24 cellular contexts compared by ENCODE assay signal in genomic region chr2:171671867-171672266, GRCh38. TPM values are rescaled to one million over a fixed set of nuclear protein-coding genes. Genes with fewer than 3 reads are reported as not detected.
DNase-seq lines count a peak whose midpoint lies in the region; ATAC-seq, FAIRE-seq and TF ChIP-seq lines count a peak whose summit lies in the region.
"Had no signal": no experiment of that assay in that cellular context is flagged by ENCODE, and none has a peak within 500 bp of the region (broad histone marks: within the 10 kb centered on the region; RNA-seq: fewer than 3 reads in every experiment).

No MANE protein-coding gene starts in this region.

- H3K9me3 ChIP-seq in HepG2 (ENCODE audit: low read length), result no peaks in the 10 kb centered on the region
- H3K9me3 ChIP-seq in right lobe of liver, result no peaks in the 10 kb centered on the region
- H3K9me3 ChIP-seq in HEK293 (ENCODE audit: control insufficient read depth, insufficient read depth, low read depth, low read length), result no peaks in the 10 kb centered on the region
- H3K9me3 ChIP-seq in Caco-2, result no peaks in the 10 kb centered on the region
- H3K9me3 ChIP-seq: A549, BE2C, BLaER1 had no signal

- H2AFZ ChIP-seq in HepG2 (ENCODE audit: low read length), result no peak overlapping the region

- no peak overlapping the region for H3K4me2 ChIP-seq in HepG2 (ENCODE audit: low read depth, low read length)
- H3K4me2 ChIP-seq: A549, BLaER1 had no signal

- no peaks in the 10 kb centered on the region for H4K20me1 ChIP-seq in HepG2 (ENCODE audit: insufficient read depth, low read length)
- H4K20me1 ChIP-seq: BLaER1 had no signal

- H3K27me3 Mint-ChIP-seq in chondrocyte (ENCODE audit: low read depth) (no peaks in the 10 kb centered on the region), Caco-2 (ENCODE audit: insufficient read depth, unreplicated experiment) (peaks cover 6% of the 10 kb centered on the region)

- 24% methylated on average over 7 of the region's 7 CpGs for WGBS in HepG2 (ENCODE audit: low lambda C conversion rate)
- 70% methylated on average over 5 of the region's 7 CpGs for WGBS in right lobe of liver (ENCODE audit: insufficient coverage, low coverage, low lambda C conversion rate, missing lambda C conversion rate)

- H3K27me3 ChIP-seq in HepG2 (ENCODE audit: control insufficient read depth in 1 of 2, insufficient read depth in 2 of 2, low read length in 2 of 2), result peaks cover 0 to 33% of the 10 kb centered on the region in 2 experiments; a peak in 3 of 5 replicates
- H3K27me3 ChIP-seq in right lobe of liver, result no peaks in the 10 kb centered on the region
- H3K27me3 ChIP-seq in Caco-2 (replicated peaks; ENCODE audit: control insufficient read depth, insufficient read depth, low read length), result no peaks in the 10 kb centered on the region
- H3K27me3 ChIP-seq: BE2C, BLaER1 had no signal

- no peaks in the 10 kb centered on the region for H3K79me2 ChIP-seq in HepG2 (ENCODE audit: insufficient read depth, low read length)

- POLR2A ChIA-PET in HepG2 (lab: Yijun Ruan, JAX) (no interaction called here), HEK293 (lab: Yijun Ruan, JAX) (no interaction called here), Caco-2 (lab: Charles Lee) (no interaction called here)

- H3K4me1 ChIP-seq in HepG2 (ENCODE audit: insufficient read depth, low read length), result no peaks in the 10 kb centered on the region
- no peaks in the 10 kb centered on the region for H3K4me1 ChIP-seq in right lobe of liver
- no peaks in the 10 kb centered on the region for H3K4me1 ChIP-seq in HEK293 (ENCODE audit: control insufficient read depth, insufficient read depth, low read length)
- H3K4me1 ChIP-seq in Caco-2, result peaks cover 15% of the 10 kb centered on the region; the same call in 1 of the 2 replicates
- H3K4me1 ChIP-seq: A549, BE2C, BLaER1 had no signal

- ATAC-seq in HepG2 (no peak), right lobe of liver (no peak)
- ATAC-seq: A549 had no signal

- no peaks in the 10 kb centered on the region for H3K9me3 Mint-ChIP-seq in chondrocyte (ENCODE audit: low read depth)
- H3K9me3 Mint-ChIP-seq in Caco-2 (ENCODE audit: unreplicated experiment), result peaks cover 1% of the 10 kb centered on the region
- H3K9me3 Mint-ChIP-seq: CD14-positive monocyte; CD4-positive, alpha-beta memory T cell; CD4-positive, CD25-positive, alpha-beta regulatory T cell had no signal

- H3K27ac Mint-ChIP-seq in chondrocyte (ENCODE audit: unreplicated experiment) (peak overlapping the region; percentile 2), Caco-2 (ENCODE audit: unreplicated experiment) (no peak overlapping the region)
- H3K27ac Mint-ChIP-seq: CD4-positive, alpha-beta memory T cell; CD4-positive, CD25-positive, alpha-beta regulatory T cell had no signal

- H3K36me3 Mint-ChIP-seq in chondrocyte (ENCODE audit: low read depth), result no peaks in the 10 kb centered on the region
- H3K36me3 Mint-ChIP-seq in Caco-2 (ENCODE audit: insufficient read depth, unreplicated experiment), result peaks cover 6% of the 10 kb centered on the region
- H3K36me3 Mint-ChIP-seq: CD14-positive monocyte; CD4-positive, alpha-beta memory T cell; CD4-positive, CD25-positive, alpha-beta regulatory T cell; CD8-positive, alpha-beta memory T cell had no signal

- in situ Hi-C loops in HepG2 (cut with HindIII; ENCODE audit: extremely low pct_ligation_motif_present, low pct_unique_long_range_greater_than_20kb), result no loop called here

- TF ChIP-seq POLR2A in HepG2 (IDR thresholded peaks at IDR 0.05; ENCODE audit: insufficient read depth in 1 of 2, low read depth in 2 of 2, low read length in 2 of 2) (no peak), right lobe of liver (IDR thresholded peaks at IDR 0.05) (no peak)

- no peaks in the 10 kb centered on the region for H3K36me3 ChIP-seq in HepG2 (replicated peaks in 1 of 2; ENCODE audit: control insufficient read depth in 1 of 2, insufficient read depth in 2 of 2, low read length in 2 of 2)
- H3K36me3 ChIP-seq in right lobe of liver, result no peaks in the 10 kb centered on the region
- no peaks in the 10 kb centered on the region for H3K36me3 ChIP-seq in HEK293 (ENCODE audit: control insufficient read depth in 2 of 2, insufficient read depth in 1 of 2, low read length in 2 of 2)
- no peaks in the 10 kb centered on the region for H3K36me3 ChIP-seq in Caco-2 (ENCODE audit: control insufficient read depth, insufficient read depth, low read length)
- H3K36me3 ChIP-seq: BE2C, BLaER1 had no signal

- H3K27ac ChIP-seq in HepG2 (ENCODE audit: extremely low read length, insufficient read depth, low read length) (no peak overlapping the region), right lobe of liver (no peak overlapping the region), HEK293 (ENCODE audit: extremely low read depth, low read depth, low read length) (no peak overlapping the region)
- H3K27ac ChIP-seq: 22Rv1, A549, BLaER1 had no signal

- BruUV-seq in HepG2 (replicated peaks; lab: Mats Ljungman, UMichigan), result no TSS peak
- no TSS peak for BruUV-seq in Caco-2 (replicated peaks; lab: Mats Ljungman, UMichigan)

- CTCF ChIA-PET in HepG2 (lab: Yijun Ruan, JAX; ENCODE audit: low intra/inter-chr PET ratio, low total read pairs), result no interaction called here
- CTCF ChIA-PET in HEK293 (lab: Yijun Ruan, JAX), result no interaction called here
- CTCF ChIA-PET in Caco-2 (lab: Charles Lee), result no interaction called here

- peak; percentile 18 for FAIRE-seq in HepG2 (lab: Jason Lieb, UNC)
- FAIRE-seq: A549, G401.6, GM12891, GM19239 had no signal

- H3K4me1 Mint-ChIP-seq in chondrocyte (ENCODE audit: low read depth) (peaks cover 64% of the 10 kb centered on the region), Caco-2 (ENCODE audit: low read depth, unreplicated experiment) (peaks cover 10% of the 10 kb centered on the region)
- H3K4me1 Mint-ChIP-seq: CD4-positive, alpha-beta memory T cell; CD4-positive, CD25-positive, alpha-beta regulatory T cell; CD8-positive, alpha-beta memory T cell had no signal

- TF ChIP-seq RAD21 in HepG2 (CRISPR knock-in tag; IDR thresholded peaks at IDR 0.05), result no peak

- DNase-seq in HepG2 (ENCODE audit: low spot score) (no peak), right lobe of liver (no peak), chondrocyte (ENCODE audit: low spot score) (no peak), Caco-2 (no peak), posterior cingulate gyrus (no peak), NCI-H1436 (lab: John Stamatoyannopoulos, UW) (no peak)
- DNase-seq: ACHN; BE2C; C1 segment of cervical spinal cord; Calu3; CD4-positive, alpha-beta memory T cell; CD4-positive, CD25-positive, alpha-beta regulatory T cell; CD8-positive, alpha-beta memory T cell; COR-L47; DMS79 treated with DMSO at 0.1 percent for 48 hours; GF-D8 had no signal

- no peak overlapping the region for H3K4me3 Mint-ChIP-seq in chondrocyte (ENCODE audit: unreplicated experiment)
- H3K4me3 Mint-ChIP-seq in Caco-2 (ENCODE audit: unreplicated experiment), result no peak overlapping the region
- H3K4me3 Mint-ChIP-seq: CD14-positive monocyte; CD4-positive, alpha-beta memory T cell; CD4-positive, CD25-positive, alpha-beta regulatory T cell; CD8-positive, alpha-beta memory T cell had no signal

- no peak for TF ChIP-seq CTCF in HepG2 (CRISPR knock-in tag; IDR thresholded peaks at IDR 0.05)
- TF ChIP-seq CTCF in right lobe of liver (IDR thresholded peaks at IDR 0.05), result no peak
- no peak for TF ChIP-seq CTCF in HEK293 (tag by site-specific recombination; IDR thresholded peaks at IDR 0.05)
- TF ChIP-seq CTCF in chondrocyte (IDR thresholded peaks at IDR 0.05), result no peak
- no peak for TF ChIP-seq CTCF in Caco-2 (IDR thresholded peaks at IDR 0.05; ENCODE audit: insufficient read depth in 1 of 2, low read depth in 1 of 2, low read length in 1 of 2, severe bottlenecking in 1 of 2, unreplicated experiment in 1 of 2)

- H3K9ac ChIP-seq in HepG2 (ENCODE audit: insufficient read depth, low read depth, low read length), result no peak overlapping the region
- H3K9ac ChIP-seq: BLaER1 had no signal

- TF ChIP-seq EP300 in HepG2 (IDR thresholded peaks at IDR 0.05; ENCODE audit: low read depth in 2 of 2, low read length in 2 of 2) (no peak), HepG2 (CRISPR knock-in tag; IDR thresholded peaks at IDR 0.05; ENCODE audit: borderline replicate concordance) (no peak)

- intact Hi-C loops in HepG2 (cut with micrococcal nuclease; ENCODE audit: unreplicated experiment), result no loop called here
- intact Hi-C loops in right lobe of liver (cut with DNase I), result no loop called here
- intact Hi-C loops in Caco-2 (cut with micrococcal nuclease; ENCODE audit: unreplicated experiment), result no loop called here
- intact Hi-C loops in posterior cingulate gyrus (cut with DNase I), result no loop called here

- H3K4me3 ChIP-seq in HepG2 (replicated peaks in 1 of 3; ENCODE audit: insufficient read depth in 1 of 3, low read depth in 2 of 3, low read length in 3 of 3) (no peak overlapping the region), right lobe of liver (no peak overlapping the region), HEK293 (ENCODE audit: low read depth, low read length) (no peak overlapping the region), Caco-2 (ENCODE audit: low read depth, low read length) (no peak overlapping the region)
- H3K4me3 ChIP-seq: A549, BLaER1 had no signal

RNA-seq across cellular contexts. Expression of gene DYNC1I2, which starts 15.4 kb away (rescaled TPM):
- 84.0 and 125 TPM in 2 replicates for total RNA-seq in HepG2 (2016; rRNA removed; fragmentation: Illumina TruSeq; extraction: Trizol)
- 11.5 and 11.7 TPM in 2 replicates for total RNA-seq in HepG2 (2016; cell fraction: cytosol; rRNA removed; fragmentation: Illumina TruSeq; extraction: Trizol; ENCODE audit: low read depth)
- total RNA-seq in HepG2 (2016; cell fraction: insoluble cytoplasmic fraction; rRNA removed; fragmentation: Illumina TruSeq; extraction: Trizol), result 85.6 and 121 TPM in 2 replicates
- 21.7 and 28.3 TPM in 2 replicates for total RNA-seq in HepG2 (2016; cell fraction: membrane; rRNA removed; fragmentation: Illumina TruSeq; extraction: Trizol)
- 89.5 and 91.4 TPM in 2 replicates for total RNA-seq in HepG2 (2016; cell fraction: nucleus; rRNA removed; fragmentation: Illumina TruSeq; extraction: Trizol)
- polyA plus RNA-seq in HepG2 (2011; rRNA removed), result 77.9 and 99.8 TPM in 2 replicates
- 50.4 and 75.4 TPM in 2 replicates for polyA plus RNA-seq in HepG2 (2011; cell fraction: cytosol; rRNA removed)
- 21.3 and 34.2 TPM in 2 replicates for polyA plus RNA-seq in HepG2 (2011; cell fraction: nucleus; rRNA removed)
- polyA plus RNA-seq in HepG2 (2012), result 64.1 and 76.2 TPM in 2 replicates
- 6.5 and 8.0 TPM in 2 replicates for polyA plus RNA-seq in HepG2 (2016; cell fraction: cytosol; fragmentation: Illumina TruSeq; extraction: Trizol; ENCODE audit: low read depth)
- polyA plus RNA-seq in HepG2 (2016; cell fraction: insoluble cytoplasmic fraction; fragmentation: Illumina TruSeq; extraction: Trizol; ENCODE audit: low read depth), result 112 and 119 TPM in 2 replicates
- 15.2 and 17.9 TPM in 2 replicates for polyA plus RNA-seq in HepG2 (2016; cell fraction: membrane; fragmentation: Illumina TruSeq; extraction: Trizol; ENCODE audit: low read depth)
- polyA plus RNA-seq in HepG2 (2016; cell fraction: nucleus; fragmentation: Illumina TruSeq; extraction: Trizol; ENCODE audit: insufficient read depth, low read depth), result 40.3 and 45.3 TPM in 2 replicates
- polyA minus RNA-seq in HepG2 (2011; rRNA and poly(A)+ RNA removed; ENCODE audit: low replicate concordance), result 29.3 and 70.3 TPM in 2 replicates
- 43.5 and 46.1 TPM in 2 replicates for polyA minus RNA-seq in HepG2 (2011; cell fraction: cytosol; rRNA and poly(A)+ RNA removed)
- 204 and 233 TPM in 2 replicates for polyA minus RNA-seq in HepG2 (2011; cell fraction: nucleus; rRNA and poly(A)+ RNA removed)
- 10 to 100 TPM; 19.1 to 33.6 (median 28.6) TPM for total RNA-seq in right lobe of liver
- total RNA-seq in chondrocyte, result 129 to 141 TPM (median 136 TPM) in 3 replicates
- total RNA-seq in Caco-2 (2022), result 62.9 and 69.6 TPM in 2 replicates
